Comparison of ENCODE assay signal across 7 cellular contexts in the genomic region with DNA sequence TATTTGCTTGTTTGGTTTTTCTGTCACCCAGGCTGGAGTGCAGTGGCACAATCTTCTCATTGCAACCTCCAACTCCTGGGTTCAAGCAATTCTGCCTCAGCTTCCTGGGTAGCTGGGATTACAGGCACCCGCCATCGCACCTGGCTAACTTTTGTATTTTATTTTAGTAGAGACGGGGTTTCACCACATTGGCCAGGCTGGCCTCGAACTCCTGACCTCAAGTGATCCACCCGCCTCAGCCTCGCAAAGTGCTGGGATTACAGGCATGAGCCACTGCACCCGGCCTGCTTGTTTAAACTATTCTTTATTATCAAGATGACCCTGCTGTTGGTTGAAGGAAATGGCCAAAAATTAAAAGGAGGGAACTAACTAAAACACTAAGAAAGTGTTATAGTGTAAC. TPM values are rescaled to one million over a fixed set of nuclear protein-coding genes. Genes with fewer than 3 reads are reported as not detected.
A peak's percentile ranks its signal among the peaks of the same experiment; 100 is the strongest.
DNase-seq lines count a peak whose midpoint lies in the region; ATAC-seq and TF ChIP-seq lines count a peak whose summit lies in the region.
"Not testable (repeated sequence)": the region's sequence is repeated elsewhere in the genome, so short reads cannot be mapped to it uniquely, and the experiment has no call there.

No MANE protein-coding gene starts in this region.

- not testable (repeated sequence) for H3K9me3 Mint-ChIP-seq in CD4-positive, alpha-beta memory T cell; activated naive CD8-positive, alpha-beta T cell (ENCODE audit: low read depth); natural killer cell

- H3K4me2 ChIP-seq in Loucy (ENCODE audit: low read depth, low read length, poor library complexity, severe bottlenecking): peak overlapping the region; percentile 96

- peaks cover 57 to 94% (median 73%) of the 10 kb centered on the region in 4 donors for H3K4me1 Mint-ChIP-seq in CD4-positive, alpha-beta memory T cell
- peaks cover 60% of the 10 kb centered on the region for H3K4me1 Mint-ChIP-seq in T-helper 17 cell
- peaks cover 86% of the 10 kb centered on the region for H3K4me1 Mint-ChIP-seq in activated naive CD8-positive, alpha-beta T cell (ENCODE audit: low read depth)
- H3K4me1 Mint-ChIP-seq in natural killer cell: peaks cover 88 to 89% of the 10 kb centered on the region in 2 donors

- not testable (repeated sequence) for TF ChIP-seq CTCF in Loucy (conservative IDR thresholded peaks at IDR 0.05; ENCODE audit: low read length); fibroblast of villous mesenchyme (IDR thresholded peaks at IDR 0.05; ENCODE audit: insufficient read depth, low read depth, low read length); natural killer cell (IDR thresholded peaks at IDR 0.05)

- not testable (repeated sequence) for H2AFZ ChIP-seq in Loucy (ENCODE audit: low read length)

- peaks cover 100% of the 10 kb centered on the region for H3K79me2 ChIP-seq in Loucy (ENCODE audit: insufficient read depth, low read length)

- H3K4me1 ChIP-seq in CD4-positive, alpha-beta memory T cell (ENCODE audit: insufficient read depth, low read length): peaks cover 89% of the 10 kb centered on the region
- peaks cover 77% of the 10 kb centered on the region for H3K4me1 ChIP-seq in Loucy (ENCODE audit: insufficient read depth, low read length, poor library complexity, severe bottlenecking)

- not testable (repeated sequence) for H3K27me3 ChIP-seq in CD4-positive, alpha-beta memory T cell (ENCODE audit: insufficient read depth, low read length); Loucy (ENCODE audit: insufficient read depth, low read length, poor library complexity, severe bottlenecking)

- peak overlapping the region in 4 of 7 donors; percentile 36 to 67 (median 48) for H3K27ac Mint-ChIP-seq in CD4-positive, alpha-beta memory T cell
- H3K27ac Mint-ChIP-seq in T-helper 17 cell (peak overlapping the region; percentile 86), natural killer cell (peak overlapping the region; percentile 23 to 100)
- H3K27ac Mint-ChIP-seq in activated naive CD8-positive, alpha-beta T cell: peak overlapping the region; percentile 58

- not testable (repeated sequence) for H3K9ac ChIP-seq in Loucy (ENCODE audit: low read depth, low read length, poor library complexity, severe bottlenecking)

- not testable (repeated sequence) for DNase-seq in CD4-positive, alpha-beta memory T cell; T-helper 17 cell; natural killer cell
- peak; percentile 50 for DNase-seq in activated CD8-positive, alpha-beta memory T cell treated with anti-CD3 and anti-CD28 coated beads, Interleukin-2, amount 50 U/mL, for 48 hours
- peak; percentile 31 for DNase-seq in fibroblast of villous mesenchyme (ENCODE audit: low read depth)

- not testable (repeated sequence) for H3K27me3 Mint-ChIP-seq in CD4-positive, alpha-beta memory T cell; T-helper 17 cell; activated naive CD8-positive, alpha-beta T cell; natural killer cell (ENCODE audit: low read depth in 2 of 2)

- intact Hi-C loops in CD4-positive, alpha-beta memory T cell (cut with micrococcal nuclease): loop anchor here (5.0 kb wide), 1 partner anchor 33 kb away; no protein-coding TSS in a partner anchor
- intact Hi-C loops in natural killer cell (cut with micrococcal nuclease): loop anchor here (10.0 kb wide), 1 partner anchor 251 kb away; no protein-coding TSS in a partner anchor

- not testable (repeated sequence) for H3K27ac ChIP-seq in CD4-positive, alpha-beta memory T cell (ENCODE audit: low read depth, low read length)

- not testable (repeated sequence) for ATAC-seq in T-helper 17 cell, natural killer cell

- not testable (repeated sequence) for H3K9me2 ChIP-seq in Loucy (replicated peaks; ENCODE audit: low read depth, low read length)

- H3F3A ChIP-seq in Loucy (ENCODE audit: low read depth): not testable (repeated sequence)

- CTCF ChIA-PET in CD4-positive, alpha-beta memory T cell (lab: Charles Lee; ENCODE audit: partially characterized antibody): interaction anchor here (1.2 kb wide), 1 partner anchor 21 kb away, joined by 4 read pairs; no protein-coding TSS in a partner anchor

- peaks cover 100% of the 10 kb centered on the region for H4K20me1 ChIP-seq in Loucy (ENCODE audit: insufficient read depth, low read length, poor library complexity, severe bottlenecking)

- not testable (repeated sequence) for H3K9me3 ChIP-seq in CD4-positive, alpha-beta memory T cell (ENCODE audit: control insufficient read depth in 1 of 2, low read length in 2 of 2); Loucy (ENCODE audit: insufficient read depth, low read depth, low read length); T-helper 17 cell (ENCODE audit: control insufficient read depth, low read length, poor library complexity, severe bottlenecking)

- H3K4me3 Mint-ChIP-seq in CD4-positive, alpha-beta memory T cell: peak overlapping the region in 7 of 8 donors; percentile 11 to 60 (median 32)
- peak overlapping the region; percentile 49 for H3K4me3 Mint-ChIP-seq in T-helper 17 cell
- H3K4me3 Mint-ChIP-seq in activated naive CD8-positive, alpha-beta T cell: peak overlapping the region; percentile 51
- H3K4me3 Mint-ChIP-seq in natural killer cell: peak overlapping the region; percentile 49

- not testable (repeated sequence) for H3K4me3 ChIP-seq in CD4-positive, alpha-beta memory T cell (ENCODE audit: low read length in 2 of 2); fibroblast of villous mesenchyme (ENCODE audit: low read depth, low read length)
- H3K4me3 ChIP-seq in Loucy (ENCODE audit: low read length, poor library complexity, severe bottlenecking): peak overlapping the region; percentile 95

- H3K36me3 Mint-ChIP-seq in CD4-positive, alpha-beta memory T cell: peaks cover 20 to 26% of the 10 kb centered on the region in 2 donors
- H3K36me3 Mint-ChIP-seq in T-helper 17 cell (ENCODE audit: low read depth); activated naive CD8-positive, alpha-beta T cell; natural killer cell: not testable (repeated sequence)

- POLR2A ChIA-PET in CD4-positive, alpha-beta memory T cell (lab: Charles Lee; ENCODE audit: partially characterized antibody): not testable (repeated sequence)

- peaks cover 11% of the 10 kb centered on the region for H3K36me3 ChIP-seq in CD4-positive, alpha-beta memory T cell (ENCODE audit: insufficient read depth, low read length)
- peaks cover 17% of the 10 kb centered on the region for H3K36me3 ChIP-seq in Loucy (ENCODE audit: insufficient read depth, low read length)

RNA-seq across cellular contexts. Expression of gene TRA2A, which starts 6.2 kb away (rescaled TPM):
- total RNA-seq in CD4-positive, alpha-beta memory T cell: 100 to 1,000 TPM; 143 to 145 TPM
- polyA plus RNA-seq in CD4-positive, alpha-beta memory T cell: 10 to 100 TPM; 37.5 to 37.6 TPM
- total RNA-seq in T-helper 17 cell: 100 to 1,000 TPM; 249 to 285 TPM
- 21.3 and 45.8 TPM in 2 replicates for total RNA-seq in fibroblast of villous mesenchyme
- 100 to 1,000 TPM; 269 to 385 (median 324) TPM for total RNA-seq in natural killer cell

RNA-seq across cellular contexts. Expression of gene IGF2BP3, which starts 55.3 kb away (rescaled TPM):
- total RNA-seq in CD4-positive, alpha-beta memory T cell: not detected
- polyA plus RNA-seq in CD4-positive, alpha-beta memory T cell: not detected
- total RNA-seq in T-helper 17 cell: 10 to 100 TPM in 1 of 2 donors, 1 to 10 TPM in 1; 1.4 to 11.0 TPM
- 9.1 and 12.2 TPM in 2 replicates for total RNA-seq in fibroblast of villous mesenchyme
- total RNA-seq in natural killer cell: 1 to 10 TPM in 2 of 3 donors, not detected in 1; 1.4 to 2.9 TPM
